Comparison of ENCODE assay signal across 13 cellular contexts in the genomic region with DNA sequence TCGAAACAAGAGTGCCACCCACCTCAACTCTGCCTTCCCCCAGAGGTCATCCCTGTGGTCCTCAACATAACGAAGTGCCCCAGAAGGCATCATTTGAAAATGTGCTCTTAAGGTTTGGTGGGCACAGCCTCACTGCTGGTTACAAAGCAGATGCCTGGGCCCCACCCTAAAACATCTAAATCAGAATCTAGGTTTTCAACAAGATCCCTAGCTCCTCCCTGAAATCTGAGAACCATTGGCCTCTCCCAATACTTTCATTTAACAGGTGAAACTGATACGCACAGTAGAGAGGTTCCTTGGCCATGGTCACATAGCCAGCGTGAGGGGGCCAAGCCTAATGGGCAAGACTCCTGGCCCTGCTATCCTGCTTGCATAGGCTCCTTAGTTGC.
DNase-seq lines count a peak whose midpoint lies in the region; ATAC-seq and TF ChIP-seq lines count a peak whose summit lies in the region.
"Had no signal": no experiment of that assay in that cellular context is flagged by ENCODE, and none has a peak within 500 bp of the region (broad histone marks: within the 10 kb centered on the region; RNA-seq: fewer than 3 reads in every experiment).

No MANE protein-coding gene starts in this region.

- H3K36me3 ChIP-seq in HEK293 (ENCODE audit: control insufficient read depth in 2 of 2, insufficient read depth in 1 of 2, low read length in 2 of 2) (no peaks in the 10 kb centered on the region), OCI-LY1 (ENCODE audit: insufficient read depth, low read length) (no peaks in the 10 kb centered on the region), vagina (no peaks in the 10 kb centered on the region), upper lobe of right lung (no peaks in the 10 kb centered on the region)

- no peaks in the 10 kb centered on the region for H3K9me2 ChIP-seq in OCI-LY1 (ENCODE audit: low read depth, low read length)

- H3K4me1 ChIP-seq in HEK293 (ENCODE audit: control insufficient read depth, insufficient read depth, low read length) (peaks cover 18% of the 10 kb centered on the region), OCI-LY1 (ENCODE audit: insufficient read depth, low read length, severe bottlenecking) (peaks cover 23% of the 10 kb centered on the region), vagina (peaks cover 18% of the 10 kb centered on the region), upper lobe of right lung (no peaks in the 10 kb centered on the region)

- no peaks in the 10 kb centered on the region for H3F3A ChIP-seq in OCI-LY1 (ENCODE audit: insufficient read depth, low read length)

- H2AFZ ChIP-seq in OCI-LY1 (ENCODE audit: low read length), result no peak overlapping the region

- H3K27me3 ChIP-seq in OCI-LY1 (ENCODE audit: insufficient read depth, low read length) (no peaks in the 10 kb centered on the region), vagina (no peaks in the 10 kb centered on the region), upper lobe of right lung (no peaks in the 10 kb centered on the region)

- H3K9ac ChIP-seq in OCI-LY1 (ENCODE audit: low read length), result peak overlapping the region; percentile 30; the same call in 1 of the 2 replicates

- H3K27ac ChIP-seq in HEK293 (ENCODE audit: extremely low read depth, low read depth, low read length) (0 out of 2 replicates have a peak overlapping the region, but pooled peaks have one; percentile 24), OCI-LY1 (ENCODE audit: low read depth, low read length, poor library complexity, severe bottlenecking) (peak overlapping the region; percentile 85), vagina (peak overlapping the region; percentile 1), upper lobe of right lung (no peak overlapping the region)

- H3K9me3 ChIP-seq in HEK293 (ENCODE audit: control insufficient read depth, insufficient read depth, low read depth, low read length) (no peaks in the 10 kb centered on the region), OCI-LY1 (ENCODE audit: low read length) (no peaks in the 10 kb centered on the region), vagina (no peaks in the 10 kb centered on the region), upper lobe of right lung (no peaks in the 10 kb centered on the region)

- TF ChIP-seq POLR2A in vagina (IDR thresholded peaks at IDR 0.05), result no peak

- peak overlapping the region; percentile 66 for H3K4me2 ChIP-seq in OCI-LY1 (ENCODE audit: low read length)

- TF ChIP-seq CTCF in HEK293 (tag by site-specific recombination; IDR thresholded peaks at IDR 0.05) (no peak), OCI-LY1 (IDR thresholded peaks at IDR 0.05; ENCODE audit: low read length) (no peak), vagina (IDR thresholded peaks at IDR 0.05) (no peak), upper lobe of right lung (IDR thresholded peaks at IDR 0.05) (no peak)

- POLR2A ChIA-PET in HEK293 (lab: Yijun Ruan, JAX), result no interaction called here

- intact Hi-C loops in vagina (cut with DNase I) (no loop called here), upper lobe of right lung (cut with DNase I) (no loop called here)

- no peaks in the 10 kb centered on the region for H4K20me1 ChIP-seq in OCI-LY1 (ENCODE audit: insufficient read depth, low read length)

- ATAC-seq in GM19395 (IDR thresholded peaks at IDR 0.05; ENCODE audit: unreplicated experiment) (no peak), upper lobe of right lung (no peak)
- ATAC-seq: HepG2 had no signal

- DNase-seq in NCI-H2107 treated with DMSO at 0.1 percent for 48 hours (lab: John Stamatoyannopoulos, UW; ENCODE audit: unreplicated experiment) (peak; percentile 41), NCI-H2107 (lab: John Stamatoyannopoulos, UW) (no peak), vagina (ENCODE audit: extremely low spot score in 2 of 2) (no peak), upper lobe of right lung (no peak)
- DNase-seq: 8988T; C1 segment of cervical spinal cord; CD4-positive, alpha-beta memory T cell; DMS79; H9 had no signal

- no peak overlapping the region for H3K4me3 ChIP-seq in HEK293 (ENCODE audit: low read depth, low read length)
- H3K4me3 ChIP-seq in OCI-LY1 (ENCODE audit: low read depth, low read length, poor library complexity, severe bottlenecking), result no peak overlapping the region
- no peak overlapping the region for H3K4me3 ChIP-seq in vagina
- H3K4me3 ChIP-seq in upper lobe of right lung, result no peak overlapping the region

- CTCF ChIA-PET in HEK293 (lab: Yijun Ruan, JAX), result no interaction called here

- H3K79me2 ChIP-seq in OCI-LY1 (ENCODE audit: insufficient read depth, low read length), result no peaks in the 10 kb centered on the region

TF ChIP-seq in HEK293, 187 proteins besides CTCF, POLR2A, EP300 and RAD21:
- peak; percentile 72 for TF ChIP-seq ZBTB20 (tag by site-specific recombination; IDR thresholded peaks at IDR 0.05)
- TF ChIP-seq WT1 (tag by site-specific recombination; IDR thresholded peaks at IDR 0.05), result peak; percentile 15; the same call in 1 of the 2 replicates
- TF ChIP-seq ZNF76 (tag by site-specific recombination; IDR thresholded peaks at IDR 0.05; ENCODE audit: borderline replicate concordance, low read depth), result no peak
- no peak for TF ChIP-seq ZNF2 (tag by site-specific recombination; IDR thresholded peaks at IDR 0.05)
- peak; percentile 75 for TF ChIP-seq KLF1 (tag by site-specific recombination; IDR thresholded peaks at IDR 0.05)
